In the genomic region with DNA sequence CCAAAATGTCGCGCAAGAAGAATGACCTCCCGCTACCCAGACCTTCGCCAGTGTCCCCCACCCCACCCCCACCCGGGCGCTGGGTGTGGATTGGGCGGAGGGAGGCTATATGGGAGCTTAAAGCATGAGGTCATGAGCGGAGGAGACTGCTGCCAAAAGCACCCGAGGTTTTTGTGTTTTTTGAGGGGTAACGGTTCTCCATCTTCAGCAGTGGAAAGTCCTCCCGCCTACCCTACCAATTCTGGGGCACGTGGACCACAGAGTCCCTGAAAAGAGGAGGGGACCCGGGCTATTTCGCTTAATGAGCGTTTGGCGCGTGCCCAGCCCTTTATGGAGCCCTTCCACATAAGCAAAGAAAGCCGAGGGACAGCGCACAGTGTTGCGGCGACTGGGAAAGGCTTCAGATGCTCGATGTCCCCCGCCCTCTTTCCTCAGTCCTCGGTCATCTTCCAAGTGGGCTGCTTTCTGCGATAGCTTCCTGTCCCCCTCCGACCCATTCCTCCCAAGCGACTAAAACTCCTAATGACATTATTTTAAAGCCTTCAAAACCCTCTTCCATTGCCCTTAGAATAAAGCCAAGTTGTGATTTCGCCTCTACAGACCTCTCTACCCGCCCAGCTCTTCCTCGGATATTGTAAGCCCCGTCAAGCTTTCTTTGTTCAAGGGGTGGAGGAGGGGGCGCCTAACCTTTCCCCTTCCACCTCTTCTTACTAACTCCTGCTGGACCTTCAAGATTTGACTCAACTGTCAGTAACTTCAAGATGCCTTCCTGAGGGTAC, we compare ENCODE assay signal across 9 cellular contexts. TPM values are rescaled to one million over a fixed set of nuclear protein-coding genes. Genes with fewer than 3 reads are reported as not detected.
DNase-seq lines count a peak whose midpoint lies in the region; ATAC-seq, FAIRE-seq and TF ChIP-seq lines count a peak whose summit lies in the region.
"Had no signal": no experiment of that assay in that cellular context is flagged by ENCODE, and none has a peak within 500 bp of the region (broad histone marks: within the 10 kb centered on the region; RNA-seq: fewer than 3 reads in every experiment).

No MANE protein-coding gene starts in this region.

- H3K36me3 ChIP-seq in SJCRH30 = no peaks in the 10 kb centered on the region
- H3K36me3 ChIP-seq in endodermal cell (ENCODE audit: control insufficient read depth, insufficient read depth, low read length) = no peaks in the 10 kb centered on the region
- no peaks in the 10 kb centered on the region for H3K36me3 ChIP-seq in muscle layer of colon (ENCODE audit: insufficient read depth, low read length)

- peak overlapping the region; percentile 87 for H3K4me3 Mint-ChIP-seq in endodermal cell

- H3K4me3 ChIP-seq in A549 (peak overlapping the region; percentile 78), GM12875 (ENCODE audit: low read depth, low read length) (peak overlapping the region; percentile 83), SJCRH30 (peak overlapping the region; percentile 79), endodermal cell (ENCODE audit: low read length) (peak overlapping the region; percentile 94), muscle layer of colon (ENCODE audit: low read depth in 1 of 2, low read length in 2 of 2) (peak overlapping the region; percentile 76 to 98)

- no peak for TF ChIP-seq RAD21 in A549 (conservative IDR thresholded peaks at IDR 0.05 in 1 of 2, IDR thresholded peaks at IDR 0.05 in 1 of 2)

- TF ChIP-seq EP300 in A549 (IDR thresholded peaks at IDR 0.05) = no peak

- no peak for TF ChIP-seq CTCF in A549 (IDR thresholded peaks at IDR 0.05)
- TF ChIP-seq CTCF in GM12875 (IDR thresholded peaks at IDR 0.05; ENCODE audit: borderline replicate concordance, insufficient read depth, low read depth, low read length) = no peak
- TF ChIP-seq CTCF in endodermal cell (conservative IDR thresholded peaks at IDR 0.05) = no peak

- peak in 1 of 2 experiments; percentile 5 for DNase-seq in A549 (ENCODE audit: low read depth in 1 of 2, low spot score in 1 of 2)
- DNase-seq in SJCRH30 = peak in 1 of 2 experiments; percentile 12
- DNase-seq in endodermal cell = peak; percentile 83
- no peak for DNase-seq in GM19240 (ENCODE audit: insufficient read length, low spot score)
- DNase-seq in kidney glomerular epithelial cell (lab: John Stamatoyannopoulos, UW) = no peak

- H3K9me3 ChIP-seq in A549 (no peaks in the 10 kb centered on the region), SJCRH30 (replicated peaks) (no peaks in the 10 kb centered on the region), endodermal cell (ENCODE audit: control insufficient read depth, low read length) (no peaks in the 10 kb centered on the region), muscle layer of colon (ENCODE audit: low read length) (no peaks in the 10 kb centered on the region)

- H3K27ac Mint-ChIP-seq in endodermal cell = peak overlapping the region; percentile 86

- H3K9me3 Mint-ChIP-seq in endodermal cell = no peaks in the 10 kb centered on the region

- peaks cover 23% of the 10 kb centered on the region for H3K4me1 ChIP-seq in A549
- H3K4me1 ChIP-seq in SJCRH30 = no peaks in the 10 kb centered on the region; the same call in 1 of the 2 replicates
- H3K4me1 ChIP-seq in endodermal cell (ENCODE audit: control insufficient read depth, insufficient read depth, low read length) = peaks cover 7% of the 10 kb centered on the region
- H3K4me1 ChIP-seq in muscle layer of colon (ENCODE audit: insufficient read depth, low read length) = peaks cover 14% of the 10 kb centered on the region

- no peak for FAIRE-seq in A549 (lab: Jason Lieb, UNC)
- FAIRE-seq: islet of Langerhans had no signal

- no peaks in the 10 kb centered on the region for H3K27me3 ChIP-seq in SJCRH30
- H3K27me3 ChIP-seq in endodermal cell (ENCODE audit: control insufficient read depth, insufficient read depth, low read length, poor library complexity, severe bottlenecking) = peaks cover 8% of the 10 kb centered on the region
- no peaks in the 10 kb centered on the region for H3K27me3 ChIP-seq in muscle layer of colon (ENCODE audit: control insufficient read depth in 1 of 2, insufficient read depth in 2 of 2, low read length in 2 of 2)

- TF ChIP-seq POLR2A in A549 (IDR thresholded peaks at IDR 0.05; ENCODE audit: low read length) = no peak

- peak overlapping the region; percentile 88 for H3K4me2 ChIP-seq in A549

- H3K4me1 Mint-ChIP-seq in endodermal cell = peaks cover 32% of the 10 kb centered on the region

- POLR2A ChIA-PET in A549 (lab: Yijun Ruan, JAX) = interaction anchor here (0.5 to 2.2 kb wide), 7 partner anchors 10 to 137 kb away, joined by 3 to 19 read pairs (median 4); no protein-coding TSS in a partner anchor

- peaks cover 15% of the 10 kb centered on the region for H3K27me3 Mint-ChIP-seq in endodermal cell (ENCODE audit: insufficient read depth)

- CTCF ChIA-PET in A549 (lab: Yijun Ruan, JAX) = interaction anchor here (0.6 to 2.5 kb wide), 6 partner anchors 13 to 193 kb away, joined by 3 to 13 read pairs (median 4); no protein-coding TSS in a partner anchor

- ATAC-seq in A549 (no peak), GM18873 (IDR thresholded peaks at IDR 0.05; ENCODE audit: low FRiP score, unreplicated experiment) (no peak)

- H3K9ac ChIP-seq in endodermal cell (ENCODE audit: extremely low read depth, low read length, poor library complexity, severe bottlenecking) (peak overlapping the region; percentile 67), muscle layer of colon (ENCODE audit: low read length) (peak overlapping the region; percentile 63)

- no peaks in the 10 kb centered on the region for H3K36me3 Mint-ChIP-seq in endodermal cell (ENCODE audit: low read depth)

- H3K27ac ChIP-seq in A549 (peak overlapping the region; percentile 99 to 100), SJCRH30 (no peak overlapping the region; the same call in 1 of the 2 replicates), endodermal cell (ENCODE audit: low read depth, low read length) (peak overlapping the region; percentile 95), muscle layer of colon (ENCODE audit: low read depth, low read length) (peak overlapping the region; percentile 95)

- 73% methylated on average over 19 of the region's 32 CpGs for whole genome bisulfite sequencing in A549 (ENCODE audit: missing lambda C conversion rate)
- WGBS in endodermal cell (ENCODE audit: insufficient coverage in 1 of 2, insufficient read length in 1 of 2), 2 experiments = 1 to 7% methylated on average over 9 to 32 of the region's 32 CpGs

TF ChIP-seq in A549, 52 proteins besides CTCF, POLR2A, EP300 and RAD21:
- TF ChIP-seq, protein P1, sequence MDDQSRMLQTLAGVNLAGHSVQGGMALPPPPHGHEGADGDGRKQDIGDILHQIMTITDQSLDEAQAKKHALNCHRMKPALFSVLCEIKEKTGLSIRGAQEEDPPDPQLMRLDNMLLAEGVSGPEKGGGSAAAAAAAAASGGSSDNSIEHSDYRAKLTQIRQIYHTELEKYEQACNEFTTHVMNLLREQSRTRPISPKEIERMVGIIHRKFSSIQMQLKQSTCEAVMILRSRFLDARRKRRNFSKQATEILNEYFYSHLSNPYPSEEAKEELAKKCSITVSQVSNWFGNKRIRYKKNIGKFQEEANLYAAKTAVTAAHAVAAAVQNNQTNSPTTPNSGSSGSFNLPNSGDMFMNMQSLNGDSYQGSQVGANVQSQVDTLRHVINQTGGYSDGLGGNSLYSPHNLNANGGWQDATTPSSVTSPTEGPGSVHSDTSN (IDR thresholded peaks at IDR 0.05) = no peak
- no peak for TF ChIP-seq RNF2 (IDR thresholded peaks at IDR 0.05; ENCODE audit: borderline replicate concordance, low read depth)
- TF ChIP-seq, protein P2, sequence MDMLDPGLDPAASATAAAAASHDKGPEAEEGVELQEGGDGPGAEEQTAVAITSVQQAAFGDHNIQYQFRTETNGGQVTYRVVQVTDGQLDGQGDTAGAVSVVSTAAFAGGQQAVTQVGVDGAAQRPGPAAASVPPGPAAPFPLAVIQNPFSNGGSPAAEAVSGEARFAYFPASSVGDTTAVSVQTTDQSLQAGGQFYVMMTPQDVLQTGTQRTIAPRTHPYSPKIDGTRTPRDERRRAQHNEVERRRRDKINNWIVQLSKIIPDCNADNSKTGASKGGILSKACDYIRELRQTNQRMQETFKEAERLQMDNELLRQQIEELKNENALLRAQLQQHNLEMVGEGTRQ (IDR thresholded peaks at IDR 0.05) = no peak
- TF ChIP-seq, protein P3, sequence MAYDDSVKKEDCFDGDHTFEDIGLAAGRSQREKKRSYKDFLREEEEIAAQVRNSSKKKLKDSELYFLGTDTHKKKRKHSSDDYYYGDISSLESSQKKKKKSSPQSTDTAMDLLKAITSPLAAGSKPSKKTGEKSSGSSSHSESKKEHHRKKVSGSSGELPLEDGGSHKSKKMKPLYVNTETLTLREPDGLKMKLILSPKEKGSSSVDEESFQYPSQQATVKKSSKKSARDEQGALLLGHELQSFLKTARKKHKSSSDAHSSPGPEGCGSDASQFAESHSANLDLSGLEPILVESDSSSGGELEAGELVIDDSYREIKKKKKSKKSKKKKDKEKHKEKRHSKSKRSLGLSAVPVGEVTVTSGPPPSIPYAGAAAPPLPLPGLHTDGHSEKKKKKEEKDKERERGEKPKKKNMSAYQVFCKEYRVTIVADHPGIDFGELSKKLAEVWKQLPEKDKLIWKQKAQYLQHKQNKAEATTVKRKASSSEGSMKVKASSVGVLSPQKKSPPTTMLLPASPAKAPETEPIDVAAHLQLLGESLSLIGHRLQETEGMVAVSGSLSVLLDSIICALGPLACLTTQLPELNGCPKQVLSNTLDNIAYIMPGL (CRISPR knock-in tag; IDR thresholded peaks at IDR 0.05; ENCODE audit: borderline replicate concordance) = no peak

RNA-seq across cellular contexts. Expression of a gene that starts 2.1 kb away (rescaled TPM):
- 2.4 and 3.8 TPM in 2 replicates for polyA plus RNA-seq in A549 (2011; rRNA removed)
- polyA plus RNA-seq in A549 (2012; cell fraction: cytosol; rRNA removed) = 3.0 and 4.1 TPM in 2 replicates
- 7.9 and 8.2 TPM in 2 replicates for polyA plus RNA-seq in A549 (2012; cell fraction: nucleus; rRNA removed)
- polyA plus RNA-seq in A549 (2017; fragmentation: RNase III; extraction: RNeasy Plus Mini Kit Qiagen cat#74134 plus additional on column Dnase treatment) = 3.3 to 3.6 TPM (median 3.5 TPM) in 3 replicates
- 4.5 and 5.6 TPM in 2 replicates for polyA minus RNA-seq in A549 (2011; rRNA and poly(A)+ RNA removed)
- total RNA-seq in SJCRH30 (2014; rRNA removed; shearing (Covaris generic)) = 1.3 and 1.5 TPM in 2 replicates
- total RNA-seq in endodermal cell = 1 to 10 TPM; 4.7 to 5.3 TPM
- polyA plus RNA-seq in endodermal cell (2013, experiment 1 of 2) = 9.3 TPM
- 7.7 TPM for polyA plus RNA-seq in endodermal cell (2013, experiment 2 of 2)
